ENCODE assay signal across 12 cellular contexts in genomic region chr5:169301386-169301930, GRCh38. TPM values are rescaled to one million over a fixed set of nuclear protein-coding genes. Genes with fewer than 3 reads are reported as not detected.
DNase-seq lines count a peak whose midpoint lies in the region; ATAC-seq and TF ChIP-seq lines count a peak whose summit lies in the region.
"Had no signal": no experiment of that assay in that cellular context is flagged by ENCODE, and none has a peak within 500 bp of the region (broad histone marks: within the 10 kb centered on the region; RNA-seq: fewer than 3 reads in every experiment).

No MANE protein-coding gene starts in this region.

- no peaks in the 10 kb centered on the region for H3K9me3 Mint-ChIP-seq in activated T-cell treated with anti-CD3 and anti-CD28 coated beads, Interleukin-2, amount 50 U/mL, for 72 hours
- H3K9me3 Mint-ChIP-seq in nephron progenitor cell = peaks cover 9% of the 10 kb centered on the region
- no peaks in the 10 kb centered on the region for H3K9me3 Mint-ChIP-seq in T-cell
- H3K9me3 Mint-ChIP-seq: memory B cell had no signal

- intact Hi-C loops in vagina (cut with DNase I) = loop anchor here (5.0 kb wide), 1 partner anchor 314 kb away; no protein-coding TSS in a partner anchor

- no peaks in the 10 kb centered on the region for H4K20me1 ChIP-seq in fibroblast of lung (ENCODE audit: control insufficient read depth, extremely low read depth, insufficient read depth, low read length)

- no peaks in the 10 kb centered on the region for H3K36me3 ChIP-seq in fibroblast of lung (ENCODE audit: control insufficient read depth, insufficient read depth, low read length)
- H3K36me3 ChIP-seq in vagina = no peaks in the 10 kb centered on the region

- CTCF ChIA-PET in T-cell (lab: Charles Lee) = interaction anchor here in 1 of 2 donors (0.9 kb wide), 1 partner anchor 34 kb away, joined by 4 read pairs; no protein-coding TSS in a partner anchor

- H3K27me3 ChIP-seq in fibroblast of lung (ENCODE audit: control insufficient read depth, insufficient read depth, low read length) (peaks cover 17% of the 10 kb centered on the region), vagina (no peaks in the 10 kb centered on the region)

- peak overlapping the region; percentile 17 to 59 (median 34) for H3K4me3 ChIP-seq in fibroblast of lung (replicated peaks in 1 of 4; ENCODE audit: control extremely low read depth in 1 of 4, insufficient read depth in 1 of 4, low read depth in 3 of 4, low read length in 4 of 4)
- peak overlapping the region; percentile 56 to 70 for H3K4me3 ChIP-seq in vagina

- no peak for ATAC-seq in activated T-cell treated with anti-CD3 and anti-CD28 coated beads, Interleukin-2, amount 50 U/mL, for 72 hours (replicated peaks in 1 of 2)
- no peak for ATAC-seq in T-cell (replicated peaks in 1 of 4)

- peaks cover 0 to 3% of the 10 kb centered on the region in 2 donors for H3K36me3 Mint-ChIP-seq in activated T-cell treated with anti-CD3 and anti-CD28 coated beads, Interleukin-2, amount 50 U/mL, for 72 hours (ENCODE audit: insufficient read depth in 2 of 2)
- no peaks in the 10 kb centered on the region for H3K36me3 Mint-ChIP-seq in nephron progenitor cell (ENCODE audit: low read depth)
- no peaks in the 10 kb centered on the region for H3K36me3 Mint-ChIP-seq in T-cell

- peak overlapping the region; percentile 2 to 34 for H3K4me3 Mint-ChIP-seq in activated T-cell treated with anti-CD3 and anti-CD28 coated beads, Interleukin-2, amount 50 U/mL, for 72 hours
- H3K4me3 Mint-ChIP-seq in nephron progenitor cell (peak overlapping the region; percentile 86), T-cell (no peak overlapping the region)
- H3K4me3 Mint-ChIP-seq: memory B cell had no signal

- H3K4me1 Mint-ChIP-seq in activated T-cell treated with anti-CD3 and anti-CD28 coated beads, Interleukin-2, amount 50 U/mL, for 72 hours (ENCODE audit: low read depth) = peaks cover 13% of the 10 kb centered on the region
- H3K4me1 Mint-ChIP-seq in nephron progenitor cell = peaks cover 73% of the 10 kb centered on the region
- peaks cover 9 to 14% (median 14%) of the 10 kb centered on the region in 3 donors for H3K4me1 Mint-ChIP-seq in T-cell

- POLR2A ChIA-PET in T-cell (lab: Charles Lee) = no interaction called here

- no peak overlapping the region for H2AFZ ChIP-seq in fibroblast of lung (ENCODE audit: low read length)

- H3K4me1 ChIP-seq in fibroblast of lung (ENCODE audit: control insufficient read depth, extremely low read depth, insufficient read depth, low read length) (peaks cover 5% of the 10 kb centered on the region), vagina (peaks cover 37% of the 10 kb centered on the region)

- no peaks in the 10 kb centered on the region for H3K9me3 ChIP-seq in fibroblast of lung (ENCODE audit: control insufficient read depth, insufficient read depth, low read depth, low read length)
- no peaks in the 10 kb centered on the region for H3K9me3 ChIP-seq in vagina

- no peak overlapping the region for H3K27ac Mint-ChIP-seq in activated T-cell treated with anti-CD3 and anti-CD28 coated beads, Interleukin-2, amount 50 U/mL, for 72 hours
- no peak overlapping the region for H3K27ac Mint-ChIP-seq in nephron progenitor cell
- no peak overlapping the region for H3K27ac Mint-ChIP-seq in T-cell
- H3K27ac Mint-ChIP-seq: memory B cell had no signal

- DNase-seq in activated T-cell treated with anti-CD3 and anti-CD28 coated beads, Interleukin-2, amount 50 U/mL, for 72 hours = no peak
- DNase-seq in activated T-cell treated with anti-CD3 and anti-CD28 coated beads for 4 hours = no peak
- DNase-seq in fibroblast of lung (ENCODE audit: low read depth in 2 of 2) = peak in 1 of 2 donors; percentile 23
- no peak for DNase-seq in nephron progenitor cell
- DNase-seq in vagina (ENCODE audit: extremely low spot score in 2 of 2) = no peak
- no peak for DNase-seq in GM13977 (ENCODE audit: low spot score)
- no peak for DNase-seq in NCI-H524 treated with DMSO at 0.1 percent for 48 hours (lab: John Stamatoyannopoulos, UW)
- DNase-seq in T-cell = no peak
- DNase-seq: activated CD8-positive, alpha-beta memory T cell treated with anti-CD3 and anti-CD28 coated beads, Interleukin-2, amount 50 U/mL, for 4 hours; NCI-H146 had no signal

- H3K27me3 Mint-ChIP-seq in activated T-cell treated with anti-CD3 and anti-CD28 coated beads, Interleukin-2, amount 50 U/mL, for 72 hours (ENCODE audit: low read depth) = peaks cover 57% of the 10 kb centered on the region
- H3K27me3 Mint-ChIP-seq in nephron progenitor cell (ENCODE audit: low read depth, poor library complexity) = peaks cover 20% of the 10 kb centered on the region
- peaks cover 48 to 60% of the 10 kb centered on the region in 2 donors for H3K27me3 Mint-ChIP-seq in T-cell

- TF ChIP-seq POLR2A in vagina (IDR thresholded peaks at IDR 0.05) = no peak

- in situ Hi-C loops in GM13977 (cut with MboI; ENCODE audit: low pct_unique_long_range_greater_than_20kb, low sequenced_read_pairs, unreplicated experiment) = loop anchor here (25.0 kb wide), 1 partner anchor 614 kb away; no protein-coding TSS in a partner anchor

- peak overlapping the region; percentile 66 for H3K4me2 ChIP-seq in fibroblast of lung (ENCODE audit: extremely low read depth, insufficient read depth, low read length)

- no peaks in the 10 kb centered on the region for H3K79me2 ChIP-seq in fibroblast of lung (ENCODE audit: control insufficient read depth, insufficient read depth, low read length)

- TF ChIP-seq CTCF in fibroblast of lung (conservative IDR thresholded peaks at IDR 0.05 in 1 of 2, IDR thresholded peaks at IDR 0.05 in 1 of 2; ENCODE audit: low read depth in 1 of 2, low read length in 2 of 2) (no peak), nephron progenitor cell (IDR thresholded peaks at IDR 0.05) (no peak), vagina (IDR thresholded peaks at IDR 0.05) (no peak), GM13977 (IDR thresholded peaks at IDR 0.05; ENCODE audit: extremely low read depth, insufficient read depth, missing control alignments) (no peak)

- no peak overlapping the region for H3K9ac ChIP-seq in fibroblast of lung (ENCODE audit: insufficient read depth, low read length)

- H3K27ac ChIP-seq in fibroblast of lung (ENCODE audit: insufficient read depth, low read length) (no peak overlapping the region), vagina (peak overlapping the region; percentile 73)

RNA-seq across cellular contexts. Expression of gene SLIT3, which starts 0.5 kb away (rescaled TPM):
- total RNA-seq in activated T-cell treated with anti-CD3 and anti-CD28 coated beads, Interleukin-2, amount 50 U/mL, for 72 hours = 1 to 10 TPM; 1.7 to 3.1 TPM
- total RNA-seq in fibroblast of lung (4.6 and 8.0 TPM in 2 replicates), vagina (52.8 TPM), T-cell (under 1 TPM in 3 of 5 donors, not detected in 2; 0.13 to 0.32 (median 0.13) TPM)
- polyA plus RNA-seq in fibroblast of lung = 1.6 and 3.3 TPM in 2 replicates
- 1.9 and 2.6 TPM in 2 replicates for polyA plus RNA-seq in fibroblast of lung (2012)
- 7.3 and 15.9 TPM in 2 replicates for polyA minus RNA-seq in fibroblast of lung (ENCODE audit: low replicate concordance)
- total RNA-seq: dermis blood vessel endothelial cell had no signal

Comparison
In these comparisons a context has a peak if more than half of its experiments do, and no peak if none do; other contexts are left out.
1. H3K4me3 Mint-ChIP-seq: peak in activated T-cell treated with anti-CD3 and anti-CD28 coated beads, Interleukin-2, amount 50 U/mL, for 72 hours (2 of 2) and nephron progenitor cell (single experiment); none in T-cell (0 of 3).